In genomic region chr1:16196139-16196538, GRCh38 we compare ENCODE assay signal across 2 cellular contexts.
TF ChIP-seq lines count a peak whose summit lies in the region.

No MANE protein-coding gene starts in this region.

TF ChIP-seq in HEK293, 187 proteins besides CTCF, POLR2A, EP300 and RAD21:
- 0 out of 2 replicates have a peak, but pooled peaks have one; percentile 34 for TF ChIP-seq ZNF121 (tag by site-specific recombination; IDR thresholded peaks at IDR 0.05)

TF ChIP-seq in K562, 482 proteins besides CTCF, POLR2A, EP300 and RAD21:
- peak; percentile 91 for TF ChIP-seq ZNF121 (CRISPR knock-in tag; conservative IDR thresholded peaks at IDR 0.05)
